ENCODE assay signal across 1 cellular context in the genomic region with DNA sequence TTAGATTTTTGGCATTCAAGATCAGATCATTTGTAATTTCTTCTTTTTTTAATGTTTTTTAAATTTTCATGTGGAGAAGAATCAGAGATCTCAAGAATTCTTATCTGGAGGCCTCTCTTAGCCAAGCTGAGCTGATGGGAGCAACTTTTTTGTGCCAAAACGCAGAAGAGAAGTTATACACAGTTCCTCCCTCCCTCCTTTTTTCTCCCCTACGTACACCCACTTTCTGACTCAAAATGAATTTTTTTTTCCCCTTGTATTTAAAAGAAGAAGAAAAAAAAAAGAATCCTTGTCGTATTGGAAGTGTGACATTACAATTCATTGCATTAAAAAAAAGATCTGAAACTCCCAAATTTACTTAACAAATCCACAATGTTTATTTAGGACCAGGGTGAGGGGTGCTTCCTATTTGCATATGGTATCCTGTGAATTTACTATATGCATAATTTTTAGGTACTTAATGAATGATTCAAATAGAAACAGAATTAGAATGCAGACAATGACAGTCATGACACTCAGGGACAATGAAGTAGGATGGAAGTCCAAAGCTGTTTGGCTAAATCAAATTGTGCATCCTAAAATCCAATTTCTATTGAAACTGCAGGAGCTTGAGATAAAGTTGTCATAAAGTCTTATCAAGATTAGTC.
TF ChIP-seq lines count a peak whose summit lies in the region.

No MANE protein-coding gene starts in this region.

TF ChIP-seq in GM12878, 131 proteins besides CTCF, POLR2A, EP300 and RAD21:
- TF ChIP-seq FOS (IDR thresholded peaks at IDR 0.05; ENCODE audit: borderline replicate concordance, extremely low read depth, insufficient read length) (no peak), HDGF (IDR thresholded peaks at IDR 0.05) (no peak), ZNF217 (IDR thresholded peaks at IDR 0.05) (0 out of 2 replicates have a peak, but pooled peaks have one; percentile 66), BHLHE40 (IDR thresholded peaks at IDR 0.05; ENCODE audit: borderline replicate concordance in 1 of 2, low read depth in 2 of 2, low read length in 1 of 2) (no peak), CREB1 (IDR thresholded peaks at IDR 0.05; ENCODE audit: low read depth) (no peak), MTA3 (IDR thresholded peaks at IDR 0.05; ENCODE audit: borderline replicate concordance, low read length) (no peak), KLF5 (IDR thresholded peaks at IDR 0.05; ENCODE audit: partially characterized antibody) (no peak), MXI1 (IDR thresholded peaks at IDR 0.05; ENCODE audit: low read depth, low read length) (no peak), ZNF274 (IDR thresholded peaks at IDR 0.05; ENCODE audit: insufficient read depth, insufficient read length) (no peak), NR2C2 (IDR thresholded peaks at IDR 0.05; ENCODE audit: borderline replicate concordance, control insufficient read depth, insufficient read length, low read depth) (no peak), RFX5 (IDR thresholded peaks at IDR 0.05; ENCODE audit: low read depth, low read length) (no peak), CHD2 (IDR thresholded peaks at IDR 0.05; ENCODE audit: borderline replicate concordance, low read depth, low read length) (no peak), STAT1 (conservative IDR thresholded peaks at IDR 0.05) (no peak), ZSCAN29 (IDR thresholded peaks at IDR 0.05) (no peak), MEF2B (IDR thresholded peaks at IDR 0.05; ENCODE audit: partially characterized antibody, poor library complexity, severe bottlenecking) (no peak), ZZZ3 (IDR thresholded peaks at IDR 0.05; ENCODE audit: control insufficient read depth, insufficient read length, low read depth) (no peak), MLLT1 (IDR thresholded peaks at IDR 0.05) (no peak), HDAC6 (IDR thresholded peaks at IDR 0.05; ENCODE audit: unreplicated experiment) (no peak), MYB (IDR thresholded peaks at IDR 0.05; ENCODE audit: borderline replicate concordance, low read depth, low read length) (no peak), JUNB (IDR thresholded peaks at IDR 0.05) (peak; percentile 32; the same call in 1 of the 2 replicates), IKZF1 (conservative IDR thresholded peaks at IDR 0.05) (0 out of 2 replicates have a peak, but pooled peaks have one; percentile 32), PBX3 (IDR thresholded peaks at IDR 0.05; ENCODE audit: insufficient replicate concordance, low read depth, low read length) (no peak)
TF ChIP-seq in GM12878: peak in this region for 3.
